Comparison of ENCODE assay signal across 8 cellular contexts in genomic region chr14:75051556-75051899, GRCh38. TPM values are rescaled to one million over a fixed set of nuclear protein-coding genes. Genes with fewer than 3 reads are reported as not detected.
DNase-seq lines count a peak whose midpoint lies in the region; ATAC-seq and TF ChIP-seq lines count a peak whose summit lies in the region.

No MANE protein-coding gene starts in this region.

- H3K79me2 ChIP-seq in SU-DHL-6 (ENCODE audit: insufficient read depth, low read length) (peaks cover 9% of the 10 kb centered on the region; the same call in 1 of the 2 replicates), fibroblast of lung (ENCODE audit: control insufficient read depth, insufficient read depth, low read length) (no peaks in the 10 kb centered on the region)

- no peaks in the 10 kb centered on the region for H3K9me3 ChIP-seq in SU-DHL-6 (ENCODE audit: insufficient read depth, low read length)
- no peaks in the 10 kb centered on the region for H3K9me3 ChIP-seq in fibroblast of lung (ENCODE audit: control insufficient read depth, insufficient read depth, low read depth, low read length)
- H3K9me3 ChIP-seq in gastrocnemius medialis, result no peaks in the 10 kb centered on the region

- H2AFZ ChIP-seq in SU-DHL-6 (ENCODE audit: low read depth, low read length, severe bottlenecking) (peak overlapping the region; percentile 89), fibroblast of lung (ENCODE audit: low read length) (peak overlapping the region; percentile 66)

- peaks cover 34% of the 10 kb centered on the region for H3F3A ChIP-seq in SU-DHL-6 (ENCODE audit: insufficient read depth)

- no peak for TF ChIP-seq POLR2A in gastrocnemius medialis (IDR thresholded peaks at IDR 0.05)

- DNase-seq in fibroblast of lung (ENCODE audit: low read depth in 2 of 2) (no peak), gastrocnemius medialis (no peak), foreskin melanocyte (no peak), NCI-H2107 (lab: John Stamatoyannopoulos, UW) (no peak)
- no peak for DNase-seq in stimulated activated naive CD4-positive, alpha-beta T cell (lab: John Stamatoyannopoulos, UW)

- no peaks in the 10 kb centered on the region for H3K27me3 ChIP-seq in SU-DHL-6 (ENCODE audit: low read length)
- H3K27me3 ChIP-seq in fibroblast of lung (ENCODE audit: control insufficient read depth, insufficient read depth, low read length), result no peaks in the 10 kb centered on the region
- H3K27me3 ChIP-seq in gastrocnemius medialis, result no peaks in the 10 kb centered on the region

- no peak for ATAC-seq in gastrocnemius medialis
- no peak for ATAC-seq in esophagus mucosa

- in situ Hi-C loops in gastrocnemius medialis (cut with MboI; ENCODE audit: low sequenced_read_pairs in 4 of 4), result no loop called here

- H3K4me3 ChIP-seq in GM12875 (ENCODE audit: low read depth, low read length), result peak overlapping the region; percentile 72
- peak overlapping the region; percentile 70 for H3K4me3 ChIP-seq in SU-DHL-6 (ENCODE audit: insufficient read depth, low read length, poor library complexity, severe bottlenecking)
- peak overlapping the region; percentile 53 to 61 (median 56) for H3K4me3 ChIP-seq in fibroblast of lung (replicated peaks in 1 of 4; ENCODE audit: control extremely low read depth in 1 of 4, insufficient read depth in 1 of 4, low read depth in 3 of 4, low read length in 4 of 4)
- H3K4me3 ChIP-seq in gastrocnemius medialis, result peak overlapping the region; percentile 45 to 77 (median 60)

- H3K27ac ChIP-seq in SU-DHL-6 (ENCODE audit: low read depth, low read length) (peak overlapping the region; percentile 54), fibroblast of lung (ENCODE audit: insufficient read depth, low read length) (peak overlapping the region; percentile 83), gastrocnemius medialis (peak overlapping the region; percentile 81 to 91 (median 88))

- H3K36me3 ChIP-seq in SU-DHL-6 (ENCODE audit: low read length), result peaks cover 7% of the 10 kb centered on the region
- H3K36me3 ChIP-seq in fibroblast of lung (ENCODE audit: control insufficient read depth, insufficient read depth, low read length), result no peaks in the 10 kb centered on the region
- no peaks in the 10 kb centered on the region for H3K36me3 ChIP-seq in gastrocnemius medialis

- intact Hi-C loops in gastrocnemius medialis (cut with DNase I; ENCODE audit: low total_unique reads), result loop anchor here (2.0 kb wide), 1 partner anchor 13 kb away; the partner anchor contains the start of gene ACYP1

- no peaks in the 10 kb centered on the region for H3K9me2 ChIP-seq in SU-DHL-6 (replicated peaks; ENCODE audit: insufficient read depth, low read length)

- TF ChIP-seq CTCF in GM12875 (IDR thresholded peaks at IDR 0.05; ENCODE audit: borderline replicate concordance, insufficient read depth, low read depth, low read length) (no peak), SU-DHL-6 (IDR thresholded peaks at IDR 0.05; ENCODE audit: insufficient read depth, low read length, poor library complexity, severe bottlenecking) (no peak), fibroblast of lung (conservative IDR thresholded peaks at IDR 0.05 in 1 of 2, IDR thresholded peaks at IDR 0.05 in 1 of 2; ENCODE audit: low read depth in 1 of 2, low read length in 2 of 2) (no peak), gastrocnemius medialis (IDR thresholded peaks at IDR 0.05 in 4 of 5, conservative IDR thresholded peaks at IDR 0.05 in 1 of 5) (no peak)

- H3K9ac ChIP-seq in SU-DHL-6 (ENCODE audit: low read length) (peak overlapping the region; percentile 91), fibroblast of lung (ENCODE audit: insufficient read depth, low read length) (no peak overlapping the region)

- peak overlapping the region; percentile 81 for H3K4me2 ChIP-seq in SU-DHL-6 (ENCODE audit: low read depth, low read length, poor library complexity, severe bottlenecking)
- H3K4me2 ChIP-seq in fibroblast of lung (ENCODE audit: extremely low read depth, insufficient read depth, low read length), result peak overlapping the region; percentile 80

- H3K4me1 ChIP-seq in fibroblast of lung (ENCODE audit: control insufficient read depth, extremely low read depth, insufficient read depth, low read length), result peaks cover 2% of the 10 kb centered on the region
- H3K4me1 ChIP-seq in gastrocnemius medialis, result peaks cover 21 to 30% of the 10 kb centered on the region in 2 donors

- no peaks in the 10 kb centered on the region for H4K20me1 ChIP-seq in SU-DHL-6 (ENCODE audit: low read depth, low read length)
- H4K20me1 ChIP-seq in fibroblast of lung (ENCODE audit: control insufficient read depth, extremely low read depth, insufficient read depth, low read length), result no peaks in the 10 kb centered on the region

RNA-seq across cellular contexts. Expression of gene MLH3, which starts 0.3 kb away (rescaled TPM):
- total RNA-seq in fibroblast of lung, result 37.5 and 53.8 TPM in 2 replicates
- polyA plus RNA-seq in fibroblast of lung, result 9.5 and 12.2 TPM in 2 replicates
- 9.1 and 9.9 TPM in 2 replicates for polyA plus RNA-seq in fibroblast of lung (2012)
- polyA minus RNA-seq in fibroblast of lung (ENCODE audit: low replicate concordance), result 10.6 and 16.1 TPM in 2 replicates
- 10 to 100 TPM; 10.4 to 21.7 (median 17.4) TPM for total RNA-seq in gastrocnemius medialis
- 10.6 TPM for total RNA-seq in esophagus mucosa

RNA-seq across cellular contexts. Expression of gene ACYP1, which starts 12.3 kb away (rescaled TPM):
- total RNA-seq in fibroblast of lung (7.4 and 14.5 TPM in 2 replicates), gastrocnemius medialis (10 to 100 TPM; 12.8 to 41.2 (median 22.9) TPM), esophagus mucosa (8.3 TPM)
- 13.7 and 18.7 TPM in 2 replicates for polyA plus RNA-seq in fibroblast of lung
- 12.8 and 16.3 TPM in 2 replicates for polyA plus RNA-seq in fibroblast of lung (2012)
- polyA minus RNA-seq in fibroblast of lung (ENCODE audit: low replicate concordance), result not detected in 2 replicates

RNA-seq across cellular contexts. Expression of gene ZC2HC1C, which starts 17.9 kb away (rescaled TPM):
- 1.5 and 1.8 TPM in 2 replicates for total RNA-seq in fibroblast of lung
- polyA plus RNA-seq in fibroblast of lung, result 0.88 and 0.90 TPM in 2 replicates
- 0.90 and 1.2 TPM in 2 replicates for polyA plus RNA-seq in fibroblast of lung (2012)
- polyA minus RNA-seq in fibroblast of lung (ENCODE audit: low replicate concordance), result 0.16 and 2.3 TPM in 2 replicates
- 10 to 100 TPM in 1 of 4 donors, 1 to 10 TPM in 3; 5.3 to 13.1 (median 7.3) TPM for total RNA-seq in gastrocnemius medialis
- 1.1 TPM for total RNA-seq in esophagus mucosa

RNA-seq across cellular contexts. Expression of gene EIF2B2, which starts 48.8 kb away (rescaled TPM):
- total RNA-seq in fibroblast of lung, result 30.2 and 34.2 TPM in 2 replicates
- polyA plus RNA-seq in fibroblast of lung, result 83.6 and 120 TPM in 2 replicates
- polyA plus RNA-seq in fibroblast of lung (2012), result 51.4 and 73.0 TPM in 2 replicates
- 40.7 and 49.0 TPM in 2 replicates for polyA minus RNA-seq in fibroblast of lung (ENCODE audit: low replicate concordance)
- 10 to 100 TPM; 42.7 to 79.0 (median 69.9) TPM for total RNA-seq in gastrocnemius medialis
- total RNA-seq in esophagus mucosa, result 38.7 TPM
